2 cellular contexts compared by ENCODE assay signal in genomic region chr5:137822158-137822764, GRCh38.
TF ChIP-seq lines count a peak whose summit lies in the region.

No MANE protein-coding gene starts in this region.

TF ChIP-seq in A549, 52 proteins besides CTCF, POLR2A, EP300 and RAD21 (continued from another document):
- TF ChIP-seq USF2 (IDR thresholded peaks at IDR 0.05) (no peak), CEBPB (IDR thresholded peaks at IDR 0.05) (peak; percentile 10 to 53; a peak in 1 of 4 replicates), HOXA7 (CRISPR knock-in tag; IDR thresholded peaks at IDR 0.05) (no peak), HEYL (CRISPR knock-in tag; IDR thresholded peaks at IDR 0.05) (no peak), ZSCAN20 (CRISPR knock-in tag; IDR thresholded peaks at IDR 0.05) (no peak), REST (IDR thresholded peaks at IDR 0.05) (no peak), FOSL2 (IDR thresholded peaks at IDR 0.05) (no peak), FOSL2 (CRISPR knock-in tag; IDR thresholded peaks at IDR 0.05) (no peak), POLR2AphosphoS2 (conservative IDR thresholded peaks at IDR 0.05; ENCODE audit: low read length) (no peak), SMC3 (IDR thresholded peaks at IDR 0.05) (peak; percentile 83), RNF2 (IDR thresholded peaks at IDR 0.05; ENCODE audit: borderline replicate concordance, low read depth) (no peak), MAFK (IDR thresholded peaks at IDR 0.05; ENCODE audit: partially characterized antibody) (no peak)

TF ChIP-seq in H1, 55 proteins besides CTCF, POLR2A, EP300 and RAD21 (continued from another document):
- TF ChIP-seq CHD7 (IDR thresholded peaks at IDR 0.05; ENCODE audit: insufficient replicate concordance, low read length) (no peak), POU5F1 (IDR thresholded peaks at IDR 0.05; ENCODE audit: low read depth, low read length) (no peak), YY1 (IDR thresholded peaks at IDR 0.05; ENCODE audit: low read depth, low read length) (no peak), CEBPB (IDR thresholded peaks at IDR 0.05; ENCODE audit: low read depth, low read length) (peak; percentile 78), TAF7 (optimal IDR thresholded peaks at IDR 0.05; ENCODE audit: borderline replicate concordance, low read depth, low read length) (no peak), RNF2 (IDR thresholded peaks at IDR 0.05; ENCODE audit: borderline replicate concordance, low read depth, low read length, missing control alignments, poor library complexity, severe bottlenecking) (no peak), E2F6 (IDR thresholded peaks at IDR 0.05) (0 out of 2 replicates have a peak, but pooled peaks have one; percentile 28)
